30 cellular contexts compared by ENCODE assay signal in genomic region chr20:32337937-32338661, GRCh38. TPM values are rescaled to one million over a fixed set of nuclear protein-coding genes. Genes with fewer than 3 reads are reported as not detected.
DNase-seq lines count a peak whose midpoint lies in the region; ATAC-seq and TF ChIP-seq lines count a peak whose summit lies in the region.
"Had no signal": no experiment of that assay in that cellular context is flagged by ENCODE, and none has a peak within 500 bp of the region (broad histone marks: within the 10 kb centered on the region; RNA-seq: fewer than 3 reads in every experiment).

No MANE protein-coding gene starts in this region.

- H3K27ac Mint-ChIP-seq in stimulated activated memory B cell treated with anti-CD40 and anti-IgM and Interleukin-4, amounts not matched to agents 10 μg/mL and 1 μg/mL and 100 μg/mL, for 72 hours: no peak overlapping the region
- H3K27ac Mint-ChIP-seq: activated naive CD4-positive, alpha-beta T cell treated with anti-CD3 and anti-CD28 coated beads, Interleukin-2, amount 50 U/mL, for 72 hours had no signal

- DNase-seq in left lung (no peak), sciatic nerve (ENCODE audit: low spot score) (peak; percentile 38), Ammon's horn (ENCODE audit: low spot score) (no peak), NCI-H146 treated with DMSO at 0.1 percent for 48 hours (lab: John Stamatoyannopoulos, UW; ENCODE audit: unreplicated experiment) (no peak)
- DNase-seq: ACHN; activated CD4-positive, alpha-beta T cell treated with anti-CD3 and anti-CD28 coated beads, Interleukin-2, amount 50 U/mL, for 48 hours; anterior cingulate cortex; C1 segment of cervical spinal cord; Caco-2; effector memory CD8-positive, alpha-beta T cell; erythroblast; glutamatergic neuron; Karpas-422; mucosa of descending colon; NCI-H1048; NCI-H1930; NCI-H526; right cardiac atrium; stimulated activated CD4-positive, alpha-beta T cell treated with anti-CD3 and anti-CD28 coated beads, Interleukin-12 subunit alpha, Interleukin-12 subunit beta, amount 100 ng/mL, for 4 hours; stimulated activated CD4-positive, alpha-beta T cell treated with anti-CD3 and anti-CD28 coated beads, Interleukin-4, amount 100 ng/mL, for 24 hours; stimulated activated naive CD4-positive, alpha-beta T cell treated with Interleukin-2 at 50 U/mL for 16 hours; T-helper 1 cell had no signal

- no peak for TF ChIP-seq CTCF in KMS-11 (conservative IDR thresholded peaks at IDR 0.05; ENCODE audit: low read depth, low read length)
- no peak for TF ChIP-seq CTCF in left lung (IDR thresholded peaks at IDR 0.05)

- peaks cover 0 to 18% (median 9%) of the 10 kb centered on the region in 11 experiments; a peak in 13 of 22 replicates for H3K36me3 ChIP-seq in BLaER1 treated with 17β-estradiol and CSF1 and Interleukin-3, amounts not matched to agents 10 nM and 100 nM
- H3K36me3 ChIP-seq in KMS-11 (ENCODE audit: insufficient read depth) (no peaks in the 10 kb centered on the region), left lung (no peaks in the 10 kb centered on the region)
- H3K36me3 ChIP-seq: HAP-1, thoracic aorta had no signal

- H3K9me3 ChIP-seq in BLaER1 treated with 17β-estradiol and CSF1 and Interleukin-3, amounts not matched to agents 10 nM and 100 nM (replicated peaks in 1 of 11): no peaks in the 10 kb centered on the region
- H3K9me3 ChIP-seq in left lung: no peaks in the 10 kb centered on the region
- H3K9me3 ChIP-seq: Caco-2, HAP-1, mucosa of descending colon, thoracic aorta had no signal

- H3K4me2 ChIP-seq in BLaER1 treated with 17β-estradiol and CSF1 and Interleukin-3, amounts not matched to agents 10 nM and 100 nM: peak overlapping the region; percentile 35 to 94 (median 75)
- H3K4me2 ChIP-seq in KMS-11: peak overlapping the region; percentile 78

- intact Hi-C loops in left lung (cut with DNase I): no loop called here
- intact Hi-C loops in sciatic nerve (cut with DNase I): no loop called here

- H3K9ac ChIP-seq in BLaER1 treated with 17β-estradiol and CSF1 and Interleukin-3, amounts not matched to agents 10 nM and 100 nM: peak overlapping the region in 6 of 11 experiments; percentile 15 to 70 (median 64); a peak in 10 of 22 replicates
- H3K9ac ChIP-seq in KMS-11: peak overlapping the region; percentile 46

- H3K4me1 Mint-ChIP-seq in stimulated activated memory B cell treated with anti-CD40 and anti-IgM and Interleukin-4, amounts not matched to agents 10 μg/mL and 1 μg/mL and 100 μg/mL, for 72 hours: peaks cover 42% of the 10 kb centered on the region

- H3K9me3 Mint-ChIP-seq in stimulated activated memory B cell treated with anti-CD40 and anti-IgM and Interleukin-4, amounts not matched to agents 10 μg/mL and 1 μg/mL and 100 μg/mL, for 72 hours: no peaks in the 10 kb centered on the region
- H3K9me3 Mint-ChIP-seq: activated naive CD4-positive, alpha-beta T cell treated with anti-CD3 and anti-CD28 coated beads, Interleukin-2, amount 50 U/mL, for 72 hours; effector memory CD8-positive, alpha-beta T cell had no signal

- no peaks in the 10 kb centered on the region for H3K27me3 ChIP-seq in BLaER1 treated with 17β-estradiol and CSF1 and Interleukin-3, amounts not matched to agents 10 nM and 100 nM
- H3K27me3 ChIP-seq in KMS-11 (ENCODE audit: insufficient read depth, low read depth) (no peaks in the 10 kb centered on the region), left lung (no peaks in the 10 kb centered on the region)

- peak overlapping the region in 1 of 10 experiments; percentile 17; a peak in 1 of 20 replicates for H3K4me3 ChIP-seq in BLaER1 treated with 17β-estradiol and CSF1 and Interleukin-3, amounts not matched to agents 10 nM and 100 nM
- H3K4me3 ChIP-seq in KMS-11 (IDR thresholded peaks at IDR 0.05; ENCODE audit: insufficient read depth, low read depth, low read length): no peak overlapping the region
- H3K4me3 ChIP-seq in left lung: no peak overlapping the region
- H3K4me3 ChIP-seq: coronary artery, HAP-1, mucosa of descending colon, thoracic aorta had no signal

- H3K4me1 ChIP-seq in BLaER1 treated with 17β-estradiol and CSF1 and Interleukin-3, amounts not matched to agents 10 nM and 100 nM: peaks cover 22 to 79% (median 61%) of the 10 kb centered on the region in 10 experiments
- H3K4me1 ChIP-seq in KMS-11 (ENCODE audit: low read depth, poor library complexity, severe bottlenecking) (peaks cover 53% of the 10 kb centered on the region), left lung (peaks cover 8 to 47% of the 10 kb centered on the region in 2 donors)
- H3K4me1 ChIP-seq: HAP-1 had no signal

- H2AFZ ChIP-seq in KMS-11 (ENCODE audit: low read depth): peak overlapping the region; percentile 5; the same call in 1 of the 2 replicates

- no peaks in the 10 kb centered on the region for H3K79me2 ChIP-seq in KMS-11 (ENCODE audit: insufficient read depth, low read depth)

- no peaks in the 10 kb centered on the region for H3K27me3 Mint-ChIP-seq in stimulated activated memory B cell treated with anti-CD40 and anti-IgM and Interleukin-4, amounts not matched to agents 10 μg/mL and 1 μg/mL and 100 μg/mL, for 72 hours
- H3K27me3 Mint-ChIP-seq: effector memory CD8-positive, alpha-beta T cell had no signal

- ATAC-seq in left lung: no peak
- no peak for ATAC-seq in sciatic nerve
- no peak for ATAC-seq in stimulated activated memory B cell treated with anti-CD40 and anti-IgM and Interleukin-4, amounts not matched to agents 10 μg/mL and 1 μg/mL and 100 μg/mL, for 72 hours
- ATAC-seq: activated naive CD4-positive, alpha-beta T cell treated with anti-CD3 and anti-CD28 coated beads, Interleukin-2, amount 50 U/mL, for 72 hours; effector memory CD8-positive, alpha-beta T cell; mucosa of descending colon; Panc1; right cardiac atrium had no signal

- peaks cover 28% of the 10 kb centered on the region for H3K36me3 Mint-ChIP-seq in stimulated activated memory B cell treated with anti-CD40 and anti-IgM and Interleukin-4, amounts not matched to agents 10 μg/mL and 1 μg/mL and 100 μg/mL, for 72 hours

- H3K4me3 Mint-ChIP-seq in stimulated activated memory B cell treated with anti-CD40 and anti-IgM and Interleukin-4, amounts not matched to agents 10 μg/mL and 1 μg/mL and 100 μg/mL, for 72 hours: no peak overlapping the region
- H3K4me3 Mint-ChIP-seq: effector memory CD8-positive, alpha-beta T cell had no signal

- peak overlapping the region in 8 of 11 experiments; percentile 52 to 85 (median 70); a peak in 16 of 22 replicates for H3K27ac ChIP-seq in BLaER1 treated with 17β-estradiol and CSF1 and Interleukin-3, amounts not matched to agents 10 nM and 100 nM
- H3K27ac ChIP-seq in KMS-11 (peak overlapping the region; percentile 81), left lung (peak overlapping the region; percentile 46 to 57)
- H3K27ac ChIP-seq: coronary artery had no signal

- no peaks in the 10 kb centered on the region for H4K20me1 ChIP-seq in BLaER1 treated with 17β-estradiol and CSF1 and Interleukin-3, amounts not matched to agents 10 nM and 100 nM
- H4K20me1 ChIP-seq in KMS-11 (ENCODE audit: insufficient read depth): no peaks in the 10 kb centered on the region

RNA-seq across cellular contexts. Expression of gene ASXL1, which starts 20.0 kb away (rescaled TPM):
- 10 to 100 TPM; 51.1 to 69.2 TPM for total RNA-seq in left lung
- 113 TPM for total RNA-seq in sciatic nerve
